1 cellular context compared by ENCODE assay signal in genomic region chr17:82267575-82268379, GRCh38.
A peak's percentile ranks its signal among the peaks of the same experiment; 100 is the strongest.
TF ChIP-seq lines count a peak whose summit lies in the region.

No MANE protein-coding gene starts in this region.

TF ChIP-seq in HepG2, 621 proteins besides CTCF, POLR2A, EP300 and RAD21 (continued from another document and continues in another):
- TF ChIP-seq ZBED4 (CRISPR knock-in tag; IDR thresholded peaks at IDR 0.05; ENCODE audit: borderline replicate concordance): no peak; the same call in 1 of the 2 replicates
- peak; percentile 99 for TF ChIP-seq ZBTB10 (CRISPR knock-in tag; IDR thresholded peaks at IDR 0.05; ENCODE audit: borderline replicate concordance)
- peak; percentile 95 for TF ChIP-seq HIC2 (CRISPR knock-in tag; IDR thresholded peaks at IDR 0.05; ENCODE audit: low read depth)
- TF ChIP-seq SRY (CRISPR knock-in tag; IDR thresholded peaks at IDR 0.05): peak; percentile 88; the same call in 1 of the 2 replicates
- peak; percentile 34; the same call in 1 of the 2 replicates for TF ChIP-seq ATF1 (CRISPR knock-in tag; IDR thresholded peaks at IDR 0.05)
- TF ChIP-seq TCF7 (IDR thresholded peaks at IDR 0.05; ENCODE audit: low read depth): no peak
- peak; percentile 94 for TF ChIP-seq KDM2A (CRISPR knock-in tag; IDR thresholded peaks at IDR 0.05; ENCODE audit: borderline replicate concordance, low read depth)
- no peak for TF ChIP-seq ZNF770 (CRISPR knock-in tag; IDR thresholded peaks at IDR 0.05)
- TF ChIP-seq, protein P1, sequence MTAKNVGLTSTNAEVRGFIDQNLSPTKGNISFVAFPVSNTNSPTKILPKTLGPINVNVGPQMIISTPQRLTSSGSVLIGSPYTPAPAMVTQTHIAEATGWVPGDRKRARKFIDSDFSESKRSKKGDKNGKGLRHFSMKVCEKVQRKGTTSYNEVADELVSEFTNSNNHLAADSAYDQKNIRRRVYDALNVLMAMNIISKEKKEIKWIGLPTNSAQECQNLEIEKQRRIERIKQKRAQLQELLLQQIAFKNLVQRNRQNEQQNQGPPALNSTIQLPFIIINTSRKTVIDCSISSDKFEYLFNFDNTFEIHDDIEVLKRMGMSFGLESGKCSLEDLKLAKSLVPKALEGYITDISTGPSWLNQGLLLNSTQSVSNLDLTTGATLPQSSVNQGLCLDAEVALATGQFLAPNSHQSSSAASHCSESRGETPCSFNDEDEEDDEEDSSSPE (CRISPR knock-in tag; IDR thresholded peaks at IDR 0.05): peak; percentile 71
- peak; percentile 98 for TF ChIP-seq JUNB (CRISPR knock-in tag; IDR thresholded peaks at IDR 0.05; ENCODE audit: borderline replicate concordance)
- no peak; the same call in 1 of the 2 replicates for TF ChIP-seq ETV6 (CRISPR knock-in tag; conservative IDR thresholded peaks at IDR 0.05)
- TF ChIP-seq KLF6 (CRISPR knock-in tag; IDR thresholded peaks at IDR 0.05): peak; percentile 92
- TF ChIP-seq ZNF350 (CRISPR knock-in tag; IDR thresholded peaks at IDR 0.05; ENCODE audit: borderline replicate concordance, low read depth): peak; percentile 86; the same call in 1 of the 2 replicates
- TF ChIP-seq THAP7 (CRISPR knock-in tag; IDR thresholded peaks at IDR 0.05): no peak
- no peak for TF ChIP-seq ZNF790 (CRISPR knock-in tag; IDR thresholded peaks at IDR 0.05; ENCODE audit: borderline replicate concordance)
- peak; percentile 63; the same call in 1 of the 2 replicates for TF ChIP-seq ZNF563 (CRISPR knock-in tag; IDR thresholded peaks at IDR 0.05)
- no peak for TF ChIP-seq U2AF1 (optimal IDR thresholded peaks at IDR 0.05; ENCODE audit: low read depth, low read length)
- TF ChIP-seq ISX (CRISPR knock-in tag; conservative IDR thresholded peaks at IDR 0.05): no peak
- peak; percentile 95 for TF ChIP-seq ZNF792 (CRISPR knock-in tag; IDR thresholded peaks at IDR 0.05)
- peak; percentile 97 for TF ChIP-seq ZSCAN21 (CRISPR knock-in tag; IDR thresholded peaks at IDR 0.05; ENCODE audit: borderline replicate concordance)
- TF ChIP-seq NR2C2 (CRISPR knock-in tag; IDR thresholded peaks at IDR 0.05; ENCODE audit: borderline replicate concordance): peak; percentile 89
- TF ChIP-seq, protein P2, sequence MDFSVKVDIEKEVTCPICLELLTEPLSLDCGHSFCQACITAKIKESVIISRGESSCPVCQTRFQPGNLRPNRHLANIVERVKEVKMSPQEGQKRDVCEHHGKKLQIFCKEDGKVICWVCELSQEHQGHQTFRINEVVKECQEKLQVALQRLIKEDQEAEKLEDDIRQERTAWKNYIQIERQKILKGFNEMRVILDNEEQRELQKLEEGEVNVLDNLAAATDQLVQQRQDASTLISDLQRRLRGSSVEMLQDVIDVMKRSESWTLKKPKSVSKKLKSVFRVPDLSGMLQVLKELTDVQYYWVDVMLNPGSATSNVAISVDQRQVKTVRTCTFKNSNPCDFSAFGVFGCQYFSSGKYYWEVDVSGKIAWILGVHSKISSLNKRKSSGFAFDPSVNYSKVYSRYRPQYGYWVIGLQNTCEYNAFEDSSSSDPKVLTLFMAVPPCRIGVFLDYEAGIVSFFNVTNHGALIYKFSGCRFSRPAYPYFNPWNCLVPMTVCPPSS (IDR thresholded peaks at IDR 0.05): no peak
- no peak for TF ChIP-seq GLMP (CRISPR knock-in tag; IDR thresholded peaks at IDR 0.05; ENCODE audit: borderline replicate concordance)
- no peak; the same call in 1 of the 2 replicates for TF ChIP-seq ZNF556 (CRISPR knock-in tag; IDR thresholded peaks at IDR 0.05; ENCODE audit: borderline replicate concordance)
- TF ChIP-seq ZNF891 (CRISPR knock-in tag; IDR thresholded peaks at IDR 0.05): peak; percentile 19; the same call in 1 of the 2 replicates
- TF ChIP-seq, protein P3, sequence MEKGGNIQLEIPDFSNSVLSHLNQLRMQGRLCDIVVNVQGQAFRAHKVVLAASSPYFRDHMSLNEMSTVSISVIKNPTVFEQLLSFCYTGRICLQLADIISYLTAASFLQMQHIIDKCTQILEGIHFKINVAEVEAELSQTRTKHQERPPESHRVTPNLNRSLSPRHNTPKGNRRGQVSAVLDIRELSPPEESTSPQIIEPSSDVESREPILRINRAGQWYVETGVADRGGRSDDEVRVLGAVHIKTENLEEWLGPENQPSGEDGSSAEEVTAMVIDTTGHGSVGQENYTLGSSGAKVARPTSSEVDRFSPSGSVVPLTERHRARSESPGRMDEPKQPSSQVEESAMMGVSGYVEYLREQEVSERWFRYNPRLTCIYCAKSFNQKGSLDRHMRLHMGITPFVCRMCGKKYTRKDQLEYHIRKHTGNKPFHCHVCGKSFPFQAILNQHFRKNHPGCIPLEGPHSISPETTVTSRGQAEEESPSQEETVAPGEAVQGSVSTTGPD (CRISPR knock-in tag; IDR thresholded peaks at IDR 0.05): no peak
- TF ChIP-seq HMG20A (CRISPR knock-in tag; IDR thresholded peaks at IDR 0.05; ENCODE audit: borderline replicate concordance): peak; percentile 91
- TF ChIP-seq, protein P4, sequence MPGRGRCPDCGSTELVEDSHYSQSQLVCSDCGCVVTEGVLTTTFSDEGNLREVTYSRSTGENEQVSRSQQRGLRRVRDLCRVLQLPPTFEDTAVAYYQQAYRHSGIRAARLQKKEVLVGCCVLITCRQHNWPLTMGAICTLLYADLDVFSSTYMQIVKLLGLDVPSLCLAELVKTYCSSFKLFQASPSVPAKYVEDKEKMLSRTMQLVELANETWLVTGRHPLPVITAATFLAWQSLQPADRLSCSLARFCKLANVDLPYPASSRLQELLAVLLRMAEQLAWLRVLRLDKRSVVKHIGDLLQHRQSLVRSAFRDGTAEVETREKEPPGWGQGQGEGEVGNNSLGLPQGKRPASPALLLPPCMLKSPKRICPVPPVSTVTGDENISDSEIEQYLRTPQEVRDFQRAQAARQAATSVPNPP (CRISPR knock-in tag; IDR thresholded peaks at IDR 0.05): peak; percentile 74
- TF ChIP-seq, protein P5, sequence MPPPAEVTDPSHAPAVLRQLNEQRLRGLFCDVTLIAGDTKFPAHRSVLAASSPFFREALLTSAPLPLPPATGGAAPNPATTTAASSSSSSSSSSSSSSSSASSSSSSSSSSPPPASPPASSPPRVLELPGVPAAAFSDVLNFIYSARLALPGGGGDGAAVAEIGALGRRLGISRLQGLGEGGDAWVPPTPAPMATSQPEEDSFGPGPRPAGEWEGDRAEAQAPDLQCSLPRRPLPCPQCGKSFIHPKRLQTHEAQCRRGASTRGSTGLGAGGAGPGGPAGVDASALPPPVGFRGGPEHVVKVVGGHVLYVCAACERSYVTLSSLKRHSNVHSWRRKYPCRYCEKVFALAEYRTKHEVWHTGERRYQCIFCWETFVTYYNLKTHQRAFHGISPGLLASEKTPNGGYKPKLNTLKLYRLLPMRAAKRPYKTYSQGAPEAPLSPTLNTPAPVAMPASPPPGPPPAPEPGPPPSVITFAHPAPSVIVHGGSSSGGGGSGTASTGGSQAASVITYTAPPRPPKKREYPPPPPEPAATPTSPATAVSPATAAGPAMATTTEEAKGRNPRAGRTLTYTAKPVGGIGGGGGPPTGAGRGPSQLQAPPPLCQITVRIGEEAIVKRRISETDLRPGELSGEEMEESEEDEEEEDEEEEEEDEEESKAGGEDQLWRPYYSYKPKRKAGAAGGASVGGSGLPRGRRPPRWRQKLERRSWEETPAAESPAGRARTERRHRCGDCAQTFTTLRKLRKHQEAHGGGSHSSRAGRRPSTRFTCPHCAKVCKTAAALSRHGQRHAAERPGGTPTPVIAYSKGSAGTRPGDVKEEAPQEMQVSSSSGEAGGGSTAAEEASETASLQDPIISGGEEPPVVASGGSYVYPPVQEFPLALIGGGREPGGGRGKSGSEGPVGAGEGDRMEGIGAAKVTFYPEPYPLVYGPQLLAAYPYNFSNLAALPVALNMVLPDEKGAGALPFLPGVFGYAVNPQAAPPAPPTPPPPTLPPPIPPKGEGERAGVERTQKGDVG (CRISPR knock-in tag; IDR thresholded peaks at IDR 0.05; ENCODE audit: borderline replicate concordance): peak; percentile 94; the same call in 1 of the 2 replicates
- TF ChIP-seq STAT5B (CRISPR knock-in tag; IDR thresholded peaks at IDR 0.05): no peak
- TF ChIP-seq KLF9 (CRISPR knock-in tag; IDR thresholded peaks at IDR 0.05; ENCODE audit: low read depth): no peak
- no peak for TF ChIP-seq GTF2F1 (IDR thresholded peaks at IDR 0.05; ENCODE audit: low read length)
- TF ChIP-seq MTF2 (CRISPR knock-in tag; IDR thresholded peaks at IDR 0.05; ENCODE audit: borderline replicate concordance): no peak
- TF ChIP-seq ZNF746 (CRISPR knock-in tag; IDR thresholded peaks at IDR 0.05): peak; percentile 99
- TF ChIP-seq GATAD1 (CRISPR knock-in tag; IDR thresholded peaks at IDR 0.05): peak; percentile 74
- peak; percentile 93 for TF ChIP-seq ZBTB7B (CRISPR knock-in tag; IDR thresholded peaks at IDR 0.05)
